Comparison of ENCODE assay signal across 9 cellular contexts in the genomic region with DNA sequence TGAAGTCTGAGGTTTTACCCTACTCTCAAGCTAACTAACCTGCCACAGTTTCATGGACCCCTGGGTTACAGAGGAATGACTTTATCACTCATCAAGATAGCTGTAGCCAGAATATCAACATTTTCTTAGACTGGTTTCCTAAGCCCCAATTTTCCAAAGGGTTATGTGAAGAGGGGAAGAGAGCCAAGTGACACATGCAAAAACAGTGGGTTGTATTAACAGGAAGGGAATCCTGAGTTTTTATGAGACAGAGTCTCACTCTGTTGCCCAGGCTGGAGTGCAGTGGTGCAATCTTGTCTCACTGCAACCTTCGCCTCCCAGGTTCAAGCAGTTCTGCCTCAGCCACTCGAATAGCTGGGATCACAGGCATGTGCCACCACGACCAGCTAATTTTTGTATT. TPM values are rescaled to one million over a fixed set of nuclear protein-coding genes. Genes with fewer than 3 reads are reported as not detected.
DNase-seq lines count a peak whose midpoint lies in the region; ATAC-seq and TF ChIP-seq lines count a peak whose summit lies in the region.
"Had no signal": no experiment of that assay in that cellular context is flagged by ENCODE, and none has a peak within 500 bp of the region (broad histone marks: within the 10 kb centered on the region; RNA-seq: fewer than 3 reads in every experiment).

No MANE protein-coding gene starts in this region.

- TF ChIP-seq CTCF in left ventricle myocardium inferior (IDR thresholded peaks at IDR 0.05; ENCODE audit: borderline replicate concordance): no peak
- no peak for TF ChIP-seq CTCF in epithelial cell of proximal tubule (conservative IDR thresholded peaks at IDR 0.05; ENCODE audit: low read depth, low read length)

- no peaks in the 10 kb centered on the region for H3K27me3 ChIP-seq in left ventricle myocardium inferior (ENCODE audit: low read depth)

- no peaks in the 10 kb centered on the region for H3K9me3 ChIP-seq in left ventricle myocardium inferior (replicated peaks)

- H3K27ac ChIP-seq in left ventricle myocardium inferior (replicated peaks) (peak overlapping the region; percentile 33), urinary bladder (ENCODE audit: low read depth) (peak overlapping the region; percentile 25)

- intact Hi-C loops in left ventricle myocardium inferior (cut with micrococcal nuclease) (no loop called here), cardiac septum (cut with DNase I) (loop anchor here (5.0 kb wide), 1 partner anchor 282 kb away; a partner anchor contains a TSS)

- WGBS in urinary bladder: 54% methylated on average over 3 of the region's 3 CpGs

- ATAC-seq in HG03354 (IDR thresholded peaks at IDR 0.05; ENCODE audit: poor library complexity, severe bottlenecking, unreplicated experiment) (peak; percentile 12), HG03025 (IDR thresholded peaks at IDR 0.05; ENCODE audit: low FRiP score, unreplicated experiment) (no peak)

- no peaks in the 10 kb centered on the region for H3K36me3 ChIP-seq in left ventricle myocardium inferior
- H3K36me3 ChIP-seq in urinary bladder (ENCODE audit: insufficient read depth): no peaks in the 10 kb centered on the region

- H3K4me1 ChIP-seq in left ventricle myocardium inferior (peaks cover 71% of the 10 kb centered on the region), urinary bladder (ENCODE audit: insufficient read depth) (peaks cover 9% of the 10 kb centered on the region)

- H3K4me3 ChIP-seq in left ventricle myocardium inferior (no peak overlapping the region), epithelial cell of proximal tubule (ENCODE audit: low read depth, low read length) (peak overlapping the region; percentile 6), urinary bladder (ENCODE audit: low read depth, low read length) (no peak overlapping the region)

- no peak for DNase-seq in left ventricle myocardium inferior
- no peak for DNase-seq in cardiac septum (ENCODE audit: low spot score)
- no peak for DNase-seq in epithelial cell of proximal tubule (ENCODE audit: low read depth)
- no peak for DNase-seq in effector CD8-positive, alpha-beta T cell (lab: John Stamatoyannopoulos, UW)
- no peak for DNase-seq in activated T-cell treated with anti-CD3 and anti-CD28 coated beads, Interleukin-2, amount 50 U/mL, for 1 hour
- DNase-seq: posterior cingulate gyrus had no signal

RNA-seq across cellular contexts. Expression of a gene that starts 5.4 kb away (rescaled TPM):
- total RNA-seq in left ventricle myocardium inferior (67.9 TPM), cardiac septum (63.4 TPM), epithelial cell of proximal tubule (12.5 and 13.2 TPM in 2 replicates), urinary bladder (32.8 TPM)
- polyA plus RNA-seq in urinary bladder: 22.8 TPM

RNA-seq across cellular contexts. Expression of a gene that starts 48.0 kb away (rescaled TPM):
- 0.96 TPM for total RNA-seq in left ventricle myocardium inferior
- 0.78 TPM for total RNA-seq in cardiac septum
- total RNA-seq in epithelial cell of proximal tubule: 0.80 and 1.1 TPM in 2 replicates
- total RNA-seq in urinary bladder: 0.63 TPM
- polyA plus RNA-seq in urinary bladder: 0.96 TPM
